Comparison of ENCODE assay signal across 20 cellular contexts in genomic region chr20:59767656-59768055, GRCh38.
"Had no signal": no experiment of that assay in that cellular context is flagged by ENCODE, and none has a peak within 500 bp of the region (broad histone marks: within the 10 kb centered on the region; RNA-seq: fewer than 3 reads in every experiment).

No MANE protein-coding gene starts in this region.

- H3K9me3 ChIP-seq: body of pancreas, Peyer's patch, SJCRH30, SK-N-SH had no signal

- H3K4me2 ChIP-seq: SK-N-SH had no signal

- DNase-seq: activated CD4-positive, alpha-beta T cell treated with anti-CD3 and anti-CD28 coated beads for 4 hours; activated CD8-positive, alpha-beta memory T cell treated with anti-CD3 and anti-CD28 coated beads, Interleukin-2, amount 50 U/mL, for 48 hours; activated CD8-positive, alpha-beta T cell treated with anti-CD3 and anti-CD28 coated beads, Interleukin-2, amount 10 ng/mL, durations not matched to agents 7 days and 5 days; activated T-cell treated with anti-CD3 and anti-CD28 coated beads, Interleukin-2, amount 50 U/mL, for 1 hour; aorta; body of pancreas; MM.1S; NCI-H1105; NCI-H1436; NCI-H1694 treated with DMSO at 0.1 percent for 48 hours; NCI-H2029 treated with DMSO at 0.1 percent for 48 hours; NCI-H510A treated with DMSO at 0.1 percent for 48 hours; Peyer's patch; Right ventricle myocardium superior; SJCRH30; SK-N-SH; T-helper 1 cell; WERI-Rb-1 had no signal

- H3K36me3 ChIP-seq: Peyer's patch, SJCRH30, WERI-Rb-1 had no signal

- H3K4me1 ChIP-seq: body of pancreas, Peyer's patch, SJCRH30 had no signal

- H3K4me3 ChIP-seq: body of pancreas, Peyer's patch, SJCRH30 had no signal

- H3K9ac ChIP-seq: SK-N-SH had no signal

- H3K27ac ChIP-seq: body of pancreas, Peyer's patch, RWPE1, SJCRH30, WERI-Rb-1 had no signal

- H3K27me3 ChIP-seq: body of pancreas, Peyer's patch had no signal

- ATAC-seq: activated CD4-positive, CD25-positive, alpha-beta regulatory T cell treated with anti-CD3 and anti-CD28 coated beads, Interleukin-2, amount 50 U/mL, for 24 hours; activated CD8-positive, alpha-beta T cell treated with anti-CD3 and anti-CD28 coated beads, Interleukin-2, amount 10 ng/mL, durations not matched to agents 7 days and 5 days; body of pancreas had no signal
